In the genomic region with DNA sequence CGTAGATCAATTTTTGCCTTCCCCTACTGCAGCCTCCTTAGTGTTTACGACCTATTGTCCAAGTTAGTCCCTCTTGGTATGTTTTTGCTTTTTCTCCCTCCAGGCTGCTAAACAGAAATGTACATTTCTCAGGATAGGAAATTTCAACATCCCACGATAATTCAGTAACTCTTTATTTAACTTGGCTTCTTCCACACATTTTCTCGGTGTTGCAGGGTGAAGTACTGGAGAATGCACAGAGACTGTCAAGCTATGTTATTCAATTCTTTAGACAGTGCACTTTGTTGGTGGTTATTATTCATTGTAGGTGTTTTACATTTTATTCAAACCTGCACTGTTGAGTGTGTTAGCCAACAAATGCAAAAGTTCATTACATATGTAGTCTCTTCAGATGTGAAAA, we compare ENCODE assay signal across 28 cellular contexts.
"Had no signal": no experiment of that assay in that cellular context is flagged by ENCODE, and none has a peak within 500 bp of the region (broad histone marks: within the 10 kb centered on the region; RNA-seq: fewer than 3 reads in every experiment).

No MANE protein-coding gene starts in this region.

- FAIRE-seq: colon, endometrium, endothelial cell of umbilical vein, frontal cortex had no signal

- H3K36me3 ChIP-seq: colonic mucosa, esophagus muscularis mucosa, esophagus squamous epithelium, gastrocnemius medialis, gastroesophageal sphincter, heart left ventricle had no signal

- H3K27ac ChIP-seq: colonic mucosa, coronary artery, dorsolateral prefrontal cortex, epithelial cell of prostate, esophagus muscularis mucosa, esophagus squamous epithelium, foreskin keratinocyte, gastrocnemius medialis, gastroesophageal sphincter, heart left ventricle had no signal

- H3K27me3 Mint-ChIP-seq: dendritic cell treated with granulocyte-macrophage colony-stimulating factor and Interleukin-4, amounts not matched to agents 40 ng/mL and 50 ng/mL, for 4 days; effector memory CD8-positive, alpha-beta T cell had no signal

- H3K9me3 ChIP-seq: colonic mucosa, esophagus muscularis mucosa, gastrocnemius medialis, gastroesophageal sphincter had no signal

- H3K4me1 Mint-ChIP-seq: endodermal cell had no signal

- H3K27ac Mint-ChIP-seq: dendritic cell treated with granulocyte-macrophage colony-stimulating factor and Interleukin-4, amounts not matched to agents 40 ng/mL and 50 ng/mL, for 4 days; effector memory CD8-positive, alpha-beta T cell; endodermal cell had no signal

- H3K4me1 ChIP-seq: colonic mucosa, esophagus muscularis mucosa, esophagus squamous epithelium, foreskin keratinocyte, gastrocnemius medialis, gastroesophageal sphincter, heart left ventricle had no signal

- DNase-seq: colonic mucosa; cortex of kidney; dermis blood vessel endothelial cell; dorsolateral prefrontal cortex; effector CD4-positive, alpha-beta T cell; effector CD8-positive, alpha-beta T cell; effector memory CD4-positive, alpha-beta T cell; effector memory CD8-positive, alpha-beta T cell; endodermal cell; erythroblast; esophagus squamous epithelium; foreskin fibroblast; foreskin keratinocyte; foreskin melanocyte; gastrocnemius medialis; glutamatergic neuron; head of caudate nucleus; heart left ventricle had no signal

- H3K4me3 Mint-ChIP-seq: dendritic cell treated with granulocyte-macrophage colony-stimulating factor and Interleukin-4, amounts not matched to agents 40 ng/mL and 50 ng/mL, for 4 days; effector memory CD8-positive, alpha-beta T cell; endodermal cell had no signal

- H3K9me3 Mint-ChIP-seq: endodermal cell had no signal

- H3K27me3 ChIP-seq: colonic mucosa, dorsolateral prefrontal cortex, esophagus muscularis mucosa, esophagus squamous epithelium, foreskin keratinocyte, gastrocnemius medialis, gastroesophageal sphincter, heart left ventricle had no signal

- ATAC-seq: effector memory CD8-positive, alpha-beta T cell; esophagus mucosa; foreskin keratinocyte; gastrocnemius medialis; gastroesophageal sphincter; heart left ventricle had no signal

- H3K4me3 ChIP-seq: colonic mucosa, coronary artery, dorsolateral prefrontal cortex, esophagus muscularis mucosa, esophagus squamous epithelium, gastrocnemius medialis, gastroesophageal sphincter, heart left ventricle had no signal
